1 cellular context compared by ENCODE assay signal in the genomic region with DNA sequence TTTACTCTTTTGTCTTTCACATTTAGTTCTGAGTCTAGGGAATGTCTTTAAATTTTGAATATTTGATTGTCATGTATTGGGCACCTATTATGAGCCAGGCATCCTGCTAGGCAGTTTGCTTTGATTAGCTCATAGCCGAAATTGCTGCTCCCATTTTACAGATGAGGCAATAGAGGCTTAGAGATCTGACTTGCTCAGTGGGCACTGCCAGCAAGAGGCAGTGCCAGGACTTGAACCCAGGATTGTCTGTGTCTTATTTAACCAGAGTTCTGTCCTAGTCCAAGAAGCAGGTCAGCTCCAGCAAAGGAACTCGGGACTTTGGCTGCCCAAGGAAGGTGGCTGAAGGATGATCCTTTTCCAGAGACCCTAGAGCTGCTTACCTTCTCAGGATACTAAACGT.
TF ChIP-seq lines count a peak whose summit lies in the region.

No MANE protein-coding gene starts in this region.

TF ChIP-seq in HepG2, 621 proteins besides CTCF, POLR2A, EP300 and RAD21:
- TF ChIP-seq ZNF629 (CRISPR knock-in tag; conservative IDR thresholded peaks at IDR 0.05), result peak; percentile 73
- TF ChIP-seq, protein P1, sequence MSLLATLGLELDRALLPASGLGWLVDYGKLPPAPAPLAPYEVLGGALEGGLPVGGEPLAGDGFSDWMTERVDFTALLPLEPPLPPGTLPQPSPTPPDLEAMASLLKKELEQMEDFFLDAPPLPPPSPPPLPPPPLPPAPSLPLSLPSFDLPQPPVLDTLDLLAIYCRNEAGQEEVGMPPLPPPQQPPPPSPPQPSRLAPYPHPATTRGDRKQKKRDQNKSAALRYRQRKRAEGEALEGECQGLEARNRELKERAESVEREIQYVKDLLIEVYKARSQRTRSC (CRISPR knock-in tag; IDR thresholded peaks at IDR 0.05; ENCODE audit: low read depth), result no peak
- TF ChIP-seq DNMT3B (CRISPR knock-in tag; conservative IDR thresholded peaks at IDR 0.05), result no peak
- no peak for TF ChIP-seq SP5 (CRISPR knock-in tag; IDR thresholded peaks at IDR 0.05; ENCODE audit: borderline replicate concordance, low read depth)
